ENCODE assay signal across 8 cellular contexts in the genomic region with DNA sequence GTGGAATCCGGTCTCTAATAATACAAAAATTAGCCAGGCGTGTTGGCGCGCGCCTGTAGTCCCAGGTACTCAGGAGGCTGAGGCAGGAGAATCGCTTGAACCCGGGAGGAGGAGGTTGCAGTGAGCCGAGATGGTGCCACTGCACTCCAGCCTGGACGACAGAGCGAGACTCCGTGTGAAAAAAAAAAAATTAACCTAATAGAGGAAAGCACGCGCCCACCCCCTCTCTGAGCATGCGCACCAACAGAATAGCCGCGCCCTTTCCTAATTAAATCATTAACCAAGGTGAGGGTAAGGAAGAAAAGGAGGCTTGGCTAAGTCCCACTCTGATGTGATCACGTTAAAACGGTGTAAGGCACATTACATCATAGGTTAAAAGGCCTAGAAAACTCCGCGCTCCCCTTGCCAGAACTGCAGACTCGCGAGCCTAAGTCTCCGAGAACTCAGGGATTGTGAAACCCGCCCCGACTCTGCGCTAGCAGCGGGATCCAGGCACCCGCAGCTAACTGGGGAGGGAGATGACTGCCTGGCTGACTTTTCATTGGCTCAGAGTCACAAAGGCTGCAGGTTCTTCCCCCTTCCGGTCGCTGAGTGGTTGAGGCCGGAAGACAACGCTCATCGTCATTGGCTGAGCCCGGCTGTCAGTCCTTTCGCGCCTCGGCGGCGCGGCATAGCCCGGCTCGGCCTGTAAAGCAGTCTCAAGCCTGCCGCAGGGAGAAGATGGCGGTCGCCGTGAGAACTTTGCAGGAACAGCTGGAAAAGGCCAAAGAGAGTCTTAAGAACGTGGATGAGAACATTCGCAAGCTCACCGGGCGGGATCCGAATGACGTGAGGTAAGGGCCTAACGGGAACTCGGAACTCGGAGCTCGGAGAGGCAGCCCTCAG. TPM values are rescaled to one million over a fixed set of nuclear protein-coding genes. Genes with fewer than 3 reads are reported as not detected.
DNase-seq lines count a peak whose midpoint lies in the region; ATAC-seq, FAIRE-seq and TF ChIP-seq lines count a peak whose summit lies in the region.

A gene (plus strand): TSS at position 695 of the 885 bp plus-strand sequence. CDS start 26 bp downstream, at position 721.

- peak; percentile 94 for ATAC-seq in GM18520 (IDR thresholded peaks at IDR 0.05; ENCODE audit: unreplicated experiment)
- peak; percentile 91 for ATAC-seq in HG03064 (IDR thresholded peaks at IDR 0.05; ENCODE audit: low read depth, unreplicated experiment)
- peak; percentile 93 for ATAC-seq in body of pancreas
- peak; percentile 98 for ATAC-seq in sciatic nerve

- H3K4me3 ChIP-seq in body of pancreas: peak within 1 kb of the TSS; percentile 64 to 89

- H3K27me3 ChIP-seq in body of pancreas: no peaks in the 10 kb centered on the region

- DNase-seq in NCI-H2107 treated with DMSO at 0.1 percent for 48 hours (lab: John Stamatoyannopoulos, UW; ENCODE audit: unreplicated experiment): peak; percentile 99
- DNase-seq in body of pancreas: peak; percentile 97 to 99 (median 98)
- DNase-seq in iPS DF 19.7 (ENCODE audit: low read depth, low spot score): peak; percentile 98
- DNase-seq in sciatic nerve (ENCODE audit: low spot score): peak; percentile 96

- no peaks in the 10 kb centered on the region for H3K9me3 ChIP-seq in body of pancreas

- TF ChIP-seq CTCF in 22Rv1 (IDR thresholded peaks at IDR 0.05) (no peak), body of pancreas (IDR thresholded peaks at IDR 0.05) (peak in 2 of 7 experiments; percentile 4 to 9)

- intact Hi-C loops in body of pancreas (cut with DNase I) (no loop called here), sciatic nerve (cut with DNase I) (no loop called here)

- H3K27ac ChIP-seq in 22Rv1 (peak within 1 kb of the TSS; percentile 98), body of pancreas (peak within 1 kb of the TSS; percentile 91 to 98 (median 94))

- FAIRE-seq in TTC549 (lab: Jason Lieb, UNC): peak; percentile 94

- WGBS in body of pancreas, 2 donors: 4 to 11% methylated on average over 28 to 56 of the region's 56 CpGs

- peaks cover 12 to 24% of the 10 kb centered on the region in 2 donors for H3K36me3 ChIP-seq in body of pancreas (replicated peaks in 1 of 2; ENCODE audit: insufficient read depth in 1 of 2, low read depth in 2 of 2)

- peaks cover 28% of the 10 kb centered on the region for H3K4me1 ChIP-seq in body of pancreas

- TF ChIP-seq POLR2A in body of pancreas (IDR thresholded peaks at IDR 0.05): peak; percentile 93 to 98 (median 98)

RNA-seq across cellular contexts. Expression of the gene that starts here (rescaled TPM):
- total RNA-seq in body of pancreas (10 to 100 TPM; 31.6 to 43.8 TPM), sciatic nerve (71.9 TPM)

Comparison
In these comparisons a context has a peak if more than half of its experiments do, and no peak if none do; other contexts are left out.
1. Peak in every context shown above with its lines: DNase-seq, ATAC-seq, H3K4me3 ChIP-seq and H3K27ac ChIP-seq.